13 cellular contexts compared by ENCODE assay signal in the genomic region with DNA sequence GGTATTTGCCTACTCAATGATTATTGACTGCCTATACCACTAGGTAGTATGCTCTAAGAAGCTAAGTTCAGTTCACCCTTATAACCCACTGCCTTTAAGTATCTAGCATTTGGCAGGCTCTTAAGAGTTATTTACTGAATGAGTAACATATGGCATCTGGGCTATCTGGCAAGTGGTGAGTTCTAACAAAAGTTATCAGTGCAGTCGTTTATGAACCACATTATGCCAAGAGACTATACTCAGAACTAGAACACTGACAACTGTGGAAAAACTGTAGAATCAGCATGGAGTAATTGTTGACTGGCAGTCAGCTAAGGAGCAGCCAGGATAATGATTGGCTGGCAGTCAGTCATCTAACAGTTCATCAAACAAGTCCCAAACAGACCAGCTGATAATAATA. TPM values are rescaled to one million over a fixed set of nuclear protein-coding genes. Genes with fewer than 3 reads are reported as not detected.
A peak's percentile ranks its signal among the peaks of the same experiment; 100 is the strongest.
DNase-seq lines count a peak whose midpoint lies in the region; ATAC-seq and TF ChIP-seq lines count a peak whose summit lies in the region.
"Had no signal": no experiment of that assay in that cellular context is flagged by ENCODE, and none has a peak within 500 bp of the region (broad histone marks: within the 10 kb centered on the region; RNA-seq: fewer than 3 reads in every experiment).

No MANE protein-coding gene starts in this region.

- H3K9me3 Mint-ChIP-seq in activated naive CD4-positive, alpha-beta T cell treated with anti-CD3 and anti-CD28 coated beads, Interleukin-2, amount 50 U/mL, for 72 hours: no peaks in the 10 kb centered on the region
- peaks cover 5% of the 10 kb centered on the region for H3K9me3 Mint-ChIP-seq in activated naive CD4-positive, alpha-beta T cell treated with anti-CD3 and anti-CD28 coated beads for 36 hours
- no peaks in the 10 kb centered on the region for H3K9me3 Mint-ChIP-seq in stimulated activated effector memory CD8-positive, alpha-beta T cell treated with anti-CD3 and anti-CD28 coated beads, Interleukin-12 subunit alpha, Interleukin-12 subunit beta, amount 100 ng/mL, for 72 hours
- no peaks in the 10 kb centered on the region for H3K9me3 Mint-ChIP-seq in CD8-positive, alpha-beta memory T cell

- H3K27me3 ChIP-seq in adipocyte (replicated peaks; ENCODE audit: control insufficient read depth, insufficient read depth, low read length) (no peaks in the 10 kb centered on the region), heart right ventricle (no peaks in the 10 kb centered on the region), esophagus squamous epithelium (no peaks in the 10 kb centered on the region)
- no peaks in the 10 kb centered on the region for H3K27me3 ChIP-seq in CD8-positive, alpha-beta memory T cell (ENCODE audit: insufficient read depth, low read length, poor library complexity, severe bottlenecking)

- H3K4me1 Mint-ChIP-seq in activated naive CD4-positive, alpha-beta T cell treated with anti-CD3 and anti-CD28 coated beads for 36 hours (ENCODE audit: low read depth): peaks cover 41% of the 10 kb centered on the region
- peaks cover 35% of the 10 kb centered on the region for H3K4me1 Mint-ChIP-seq in stimulated activated effector memory CD8-positive, alpha-beta T cell treated with anti-CD3 and anti-CD28 coated beads, Interleukin-12 subunit alpha, Interleukin-12 subunit beta, amount 100 ng/mL, for 72 hours
- H3K4me1 Mint-ChIP-seq in CD8-positive, alpha-beta memory T cell: peaks cover 37 to 66% (median 48%) of the 10 kb centered on the region in 3 donors

- H3K9me3 ChIP-seq in adipocyte (ENCODE audit: control insufficient read depth, low read length) (no peaks in the 10 kb centered on the region), heart right ventricle (peaks cover 0 to 9% (median 0%) of the 10 kb centered on the region in 11 donors), esophagus squamous epithelium (no peaks in the 10 kb centered on the region)
- no peaks in the 10 kb centered on the region for H3K9me3 ChIP-seq in CD8-positive, alpha-beta memory T cell (ENCODE audit: low read length)

- H3K4me3 Mint-ChIP-seq in activated naive CD4-positive, alpha-beta T cell treated with anti-CD3 and anti-CD28 coated beads for 36 hours: no peak overlapping the region
- no peak overlapping the region for H3K4me3 Mint-ChIP-seq in stimulated activated effector memory CD8-positive, alpha-beta T cell treated with anti-CD3 and anti-CD28 coated beads, Interleukin-12 subunit alpha, Interleukin-12 subunit beta, amount 100 ng/mL, for 72 hours
- H3K4me3 Mint-ChIP-seq in CD8-positive, alpha-beta memory T cell: no peak overlapping the region

- H3K9ac ChIP-seq in adipocyte (ENCODE audit: low read length): no peak overlapping the region

- intact Hi-C loops in activated naive CD4-positive, alpha-beta T cell treated with anti-CD3 and anti-CD28 coated beads for 36 hours (cut with micrococcal nuclease): no loop called here
- intact Hi-C loops in heart right ventricle (cut with DNase I) (no loop called here), esophagus squamous epithelium (cut with DNase I) (no loop called here)

- no peak for DNase-seq in activated naive CD4-positive, alpha-beta T cell treated with anti-CD3 and anti-CD28 coated beads, Interleukin-2, amount 50 U/mL, for 72 hours (ENCODE audit: low spot score in 2 of 2)
- DNase-seq in activated naive CD4-positive, alpha-beta T cell treated with anti-CD3 and anti-CD28 coated beads for 36 hours: no peak
- peak; percentile 51 for DNase-seq in adipocyte (ENCODE audit: low read depth)
- DNase-seq in heart right ventricle: no peak
- DNase-seq in stimulated activated effector memory CD8-positive, alpha-beta T cell treated with anti-CD3 and anti-CD28 coated beads, Interleukin-12 subunit alpha, Interleukin-12 subunit beta, amount 100 ng/mL, for 72 hours (ENCODE audit: low spot score in 2 of 2): no peak
- DNase-seq in esophagus squamous epithelium (lab: John Stamatoyannopoulos, UW): no peak
- no peak for DNase-seq in GOT3 (lab: John Stamatoyannopoulos, UW)
- no peak for DNase-seq in CD8-positive, alpha-beta memory T cell
- DNase-seq: DMS53; effector CD8-positive, alpha-beta T cell; hypothalamus; NCI-H510A treated with DMSO at 0.1 percent for 48 hours; SHP77 treated with DMSO at 0.1 percent for 48 hours had no signal

- H3K27ac ChIP-seq in heart right ventricle: peak overlapping the region in 4 of 10 donors; percentile 20 to 62 (median 29)
- H3K27ac ChIP-seq in esophagus squamous epithelium: no peak overlapping the region
- H3K27ac ChIP-seq in CD8-positive, alpha-beta memory T cell (ENCODE audit: low read depth, low read length): no peak overlapping the region

- CTCF ChIA-PET in activated naive CD4-positive, alpha-beta T cell treated with anti-CD3 and anti-CD28 coated beads for 36 hours (lab: Charles Lee): no interaction called here
- CTCF ChIA-PET in CD8-positive, alpha-beta memory T cell (lab: Charles Lee): no interaction called here

- peaks cover 0 to 17% of the 10 kb centered on the region in 2 donors for H3K36me3 Mint-ChIP-seq in activated naive CD4-positive, alpha-beta T cell treated with anti-CD3 and anti-CD28 coated beads, Interleukin-2, amount 50 U/mL, for 72 hours
- H3K36me3 Mint-ChIP-seq in activated naive CD4-positive, alpha-beta T cell treated with anti-CD3 and anti-CD28 coated beads for 36 hours (ENCODE audit: low read depth): peaks cover 23% of the 10 kb centered on the region
- H3K36me3 Mint-ChIP-seq in stimulated activated effector memory CD8-positive, alpha-beta T cell treated with anti-CD3 and anti-CD28 coated beads, Interleukin-12 subunit alpha, Interleukin-12 subunit beta, amount 100 ng/mL, for 72 hours: peaks cover 40% of the 10 kb centered on the region
- peaks cover 2 to 29% (median 7%) of the 10 kb centered on the region in 3 donors for H3K36me3 Mint-ChIP-seq in CD8-positive, alpha-beta memory T cell

- no peak overlapping the region for H3K27ac Mint-ChIP-seq in activated naive CD4-positive, alpha-beta T cell treated with anti-CD3 and anti-CD28 coated beads, Interleukin-2, amount 50 U/mL, for 72 hours
- no peak overlapping the region for H3K27ac Mint-ChIP-seq in activated naive CD4-positive, alpha-beta T cell treated with anti-CD3 and anti-CD28 coated beads for 36 hours
- H3K27ac Mint-ChIP-seq in stimulated activated effector memory CD8-positive, alpha-beta T cell treated with anti-CD3 and anti-CD28 coated beads, Interleukin-12 subunit alpha, Interleukin-12 subunit beta, amount 100 ng/mL, for 72 hours: peak overlapping the region; percentile 27
- peak overlapping the region in 3 of 8 donors; percentile 3 to 55 (median 14) for H3K27ac Mint-ChIP-seq in CD8-positive, alpha-beta memory T cell

- 8 to 14% methylated on average over 1 of the region's 1 CpG for whole genome bisulfite sequencing in heart right ventricle, 2 donors
- 14 to 44% methylated on average over 1 of the region's 1 CpG for WGBS in esophagus squamous epithelium, 2 donors

- POLR2A ChIA-PET in CD8-positive, alpha-beta memory T cell (lab: Charles Lee): no interaction called here

- no peak overlapping the region for H3K4me3 ChIP-seq in adipocyte (ENCODE audit: low read length)
- no peak overlapping the region for H3K4me3 ChIP-seq in heart right ventricle
- no peak overlapping the region for H3K4me3 ChIP-seq in esophagus squamous epithelium
- no peak overlapping the region for H3K4me3 ChIP-seq in CD8-positive, alpha-beta memory T cell (ENCODE audit: low read length)

- peaks cover 4% of the 10 kb centered on the region for H3K36me3 ChIP-seq in adipocyte (ENCODE audit: control insufficient read depth, insufficient read depth, low read length, severe bottlenecking)
- H3K36me3 ChIP-seq in heart right ventricle: peaks cover 0 to 17% (median 0%) of the 10 kb centered on the region in 9 donors
- H3K36me3 ChIP-seq in esophagus squamous epithelium: peaks cover 0 to 14% (median 0%) of the 10 kb centered on the region in 3 donors
- no peaks in the 10 kb centered on the region for H3K36me3 ChIP-seq in CD8-positive, alpha-beta memory T cell (ENCODE audit: insufficient read depth, low read length)

- ATAC-seq in activated naive CD4-positive, alpha-beta T cell treated with anti-CD3 and anti-CD28 coated beads, Interleukin-2, amount 50 U/mL, for 72 hours: peak; percentile 24 to 67
- ATAC-seq in heart right ventricle: peak in 6 of 8 donors; percentile 40 to 83 (median 74)
- peak; percentile 44 for ATAC-seq in stimulated activated effector memory CD8-positive, alpha-beta T cell treated with anti-CD3 and anti-CD28 coated beads, Interleukin-12 subunit alpha, Interleukin-12 subunit beta, amount 100 ng/mL, for 72 hours

- TF ChIP-seq CTCF in heart right ventricle (IDR thresholded peaks at IDR 0.05) (no peak), esophagus squamous epithelium (IDR thresholded peaks at IDR 0.05) (no peak)

- no peaks in the 10 kb centered on the region for H3K27me3 Mint-ChIP-seq in activated naive CD4-positive, alpha-beta T cell treated with anti-CD3 and anti-CD28 coated beads for 36 hours (ENCODE audit: low read depth)
- H3K27me3 Mint-ChIP-seq in CD8-positive, alpha-beta memory T cell: no peaks in the 10 kb centered on the region

- H3K4me1 ChIP-seq in adipocyte (ENCODE audit: control insufficient read depth, insufficient read depth, low read length): peaks cover 18% of the 10 kb centered on the region
- peaks cover 6 to 45% (median 20%) of the 10 kb centered on the region in 9 donors for H3K4me1 ChIP-seq in heart right ventricle
- peaks cover 0 to 14% (median under 1%) of the 10 kb centered on the region in 3 donors for H3K4me1 ChIP-seq in esophagus squamous epithelium
- peaks cover 5% of the 10 kb centered on the region for H3K4me1 ChIP-seq in CD8-positive, alpha-beta memory T cell (ENCODE audit: insufficient read depth, low read length)

- TF ChIP-seq POLR2A in esophagus squamous epithelium (IDR thresholded peaks at IDR 0.05): no peak

RNA-seq across cellular contexts. Expression of gene RAF1, which starts 25.8 kb away (rescaled TPM):
- 10 to 100 TPM; 75.9 to 97.0 TPM for total RNA-seq in activated naive CD4-positive, alpha-beta T cell treated with anti-CD3 and anti-CD28 coated beads, Interleukin-2, amount 50 U/mL, for 72 hours
- 10 to 100 TPM; 62.5 to 68.5 TPM for total RNA-seq in activated naive CD4-positive, alpha-beta T cell treated with anti-CD3 and anti-CD28 coated beads for 36 hours
- total RNA-seq in heart right ventricle: 100 to 1,000 TPM in 9 of 10 donors, 10 to 100 TPM in 1; 98.1 to 193 (median 129) TPM
- 10 to 100 TPM; 65.4 to 81.5 TPM for polyA plus RNA-seq in heart right ventricle
- total RNA-seq in esophagus squamous epithelium: 100 to 1,000 TPM in 1 of 4 donors, 10 to 100 TPM in 3; 73.2 to 107 (median 84.2) TPM
- 10 to 100 TPM; 89.4 to 90.9 TPM for total RNA-seq in CD8-positive, alpha-beta memory T cell
- 73.1 TPM for polyA plus RNA-seq in CD8-positive, alpha-beta memory T cell
